Comparison of ENCODE assay signal across 8 cellular contexts in genomic region chr19:35746087-35746462, GRCh38. TPM values are rescaled to one million over a fixed set of nuclear protein-coding genes. Genes with fewer than 3 reads are reported as not detected.
DNase-seq lines count a peak whose midpoint lies in the region; ATAC-seq, FAIRE-seq and TF ChIP-seq lines count a peak whose summit lies in the region.

No MANE protein-coding gene starts in this region.

- POLR2A ChIA-PET in CD4-positive, alpha-beta memory T cell (lab: Charles Lee; ENCODE audit: partially characterized antibody): interaction anchor here (0.9 to 4.6 kb wide), 16 partner anchors 10 to 468 kb away, joined by 3 to 51 read pairs (median 4); partner anchors contain the start of genes COX6B1, HSPB6, KMT2B and POLR2I
- POLR2A ChIA-PET in Panc1 (lab: Charles Lee): interaction anchor here (0.8 to 1.2 kb wide), 3 partner anchors 13 to 77 kb away, joined by 3 read pairs; no protein-coding TSS in a partner anchor

- ATAC-seq in Panc1: no peak
- no peak for ATAC-seq in HG03025 (IDR thresholded peaks at IDR 0.05; ENCODE audit: low FRiP score, unreplicated experiment)
- no peak for ATAC-seq in HG02571 (IDR thresholded peaks at IDR 0.05; ENCODE audit: unreplicated experiment)

- H3K27ac ChIP-seq in CD4-positive, alpha-beta memory T cell (ENCODE audit: low read depth, low read length): peak overlapping the region; percentile 99
- H3K27ac ChIP-seq in Panc1 (ENCODE audit: low read length): peak overlapping the region; percentile 98
- no peak overlapping the region for H3K27ac ChIP-seq in ovary

- in situ Hi-C loops in Panc1 (cut with HindIII; ENCODE audit: low pct_unique_long_range_greater_than_20kb, low sequenced_read_pairs): no loop called here

- H3K4me1 ChIP-seq in CD4-positive, alpha-beta memory T cell (ENCODE audit: insufficient read depth, low read length): peaks cover 63% of the 10 kb centered on the region
- H3K4me1 ChIP-seq in Panc1 (ENCODE audit: control insufficient read depth, insufficient read depth, low read length): peaks cover 24% of the 10 kb centered on the region
- peaks cover 12% of the 10 kb centered on the region for H3K4me1 ChIP-seq in ovary (ENCODE audit: insufficient read depth)

- no peak for DNase-seq in CD4-positive, alpha-beta memory T cell
- DNase-seq in Panc1 (ENCODE audit: low read depth, low spot score) (no peak), epithelial cell of proximal tubule (ENCODE audit: low read depth) (no peak), ovary (no peak), GM19239 (ENCODE audit: insufficient read length, low spot score) (no peak), NCI-H146 treated with DMSO at 0.1 percent for 48 hours (lab: John Stamatoyannopoulos, UW; ENCODE audit: unreplicated experiment) (no peak)

- WGBS in ovary, 3 donors: 0 to 12% (median 4%) methylated on average over 4 of the region's 4 CpGs

- intact Hi-C loops in CD4-positive, alpha-beta memory T cell (cut with micrococcal nuclease): loop anchor here (5.0 to 10.0 kb wide), 3 partner anchors 974 to 1629 kb away; partner anchors contain the start of genes SCGB2B2, ZNF302, ZNF527 and ZNF599
- intact Hi-C loops in Panc1 (cut with micrococcal nuclease; ENCODE audit: unreplicated experiment) (no loop called here), ovary (cut with DNase I) (no loop called here)

- peak overlapping the region; percentile 87 to 91 for H3K4me3 ChIP-seq in CD4-positive, alpha-beta memory T cell (ENCODE audit: low read length in 2 of 2)
- H3K4me3 ChIP-seq in Panc1 (ENCODE audit: low read depth in 2 of 2, low read length in 2 of 2): peak overlapping the region; percentile 92 to 97
- peak overlapping the region; percentile 91 for H3K4me3 ChIP-seq in epithelial cell of proximal tubule (ENCODE audit: low read depth, low read length)
- peak overlapping the region; percentile 43 for H3K4me3 ChIP-seq in ovary

- peaks cover 32 to 67% (median 51%) of the 10 kb centered on the region in 4 donors for H3K4me1 Mint-ChIP-seq in CD4-positive, alpha-beta memory T cell

- H3K4me3 Mint-ChIP-seq in CD4-positive, alpha-beta memory T cell: peak overlapping the region; percentile 95 to 99 (median 98)

- no peaks in the 10 kb centered on the region for H3K36me3 ChIP-seq in CD4-positive, alpha-beta memory T cell (ENCODE audit: insufficient read depth, low read length)
- H3K36me3 ChIP-seq in Panc1 (ENCODE audit: control insufficient read depth, insufficient read depth, low read length) (no peaks in the 10 kb centered on the region), ovary (no peaks in the 10 kb centered on the region)

- no TSS peak for BruUV-seq in Panc1 (replicated peaks; lab: Mats Ljungman, UMichigan)

- no peaks in the 10 kb centered on the region for H3K9me3 ChIP-seq in CD4-positive, alpha-beta memory T cell (ENCODE audit: control insufficient read depth in 1 of 2, low read length in 2 of 2)
- H3K9me3 ChIP-seq in Panc1 (ENCODE audit: control insufficient read depth, insufficient read depth, low read depth, low read length) (no peaks in the 10 kb centered on the region), ovary (no peaks in the 10 kb centered on the region)

- H3K9me3 Mint-ChIP-seq in CD4-positive, alpha-beta memory T cell: no peaks in the 10 kb centered on the region

- TF ChIP-seq EP300 in ovary (IDR thresholded peaks at IDR 0.05): no peak

- FAIRE-seq in GM19239 (lab: Jason Lieb, UNC): no peak

- peak overlapping the region; percentile 98 to 100 (median 100) for H3K27ac Mint-ChIP-seq in CD4-positive, alpha-beta memory T cell

- TF ChIP-seq CTCF in Panc1 (IDR thresholded peaks at IDR 0.05) (no peak), epithelial cell of proximal tubule (conservative IDR thresholded peaks at IDR 0.05; ENCODE audit: low read depth, low read length) (no peak), ovary (IDR thresholded peaks at IDR 0.05) (no peak)

- H3K36me3 Mint-ChIP-seq in CD4-positive, alpha-beta memory T cell: peaks cover 5 to 30% of the 10 kb centered on the region in 2 donors

- TF ChIP-seq POLR2A in ovary (IDR thresholded peaks at IDR 0.05): no peak

- CTCF ChIA-PET in CD4-positive, alpha-beta memory T cell (lab: Charles Lee; ENCODE audit: partially characterized antibody): interaction anchor here (1.0 kb wide), 1 partner anchor 9 kb away, joined by 3 read pairs; no protein-coding TSS in a partner anchor
- CTCF ChIA-PET in Panc1 (lab: Charles Lee): no interaction called here

- H3K27me3 Mint-ChIP-seq in CD4-positive, alpha-beta memory T cell: no peaks in the 10 kb centered on the region

- no peaks in the 10 kb centered on the region for H3K27me3 ChIP-seq in CD4-positive, alpha-beta memory T cell (ENCODE audit: insufficient read depth, low read length)
- H3K27me3 ChIP-seq in Panc1 (ENCODE audit: control insufficient read depth, insufficient read depth, low read length): no peaks in the 10 kb centered on the region
- H3K27me3 ChIP-seq in ovary: no peaks in the 10 kb centered on the region

RNA-seq across cellular contexts. Expression of gene PSENEN, which starts 0.6 kb away (rescaled TPM):
- 10 to 100 TPM; 27.2 TPM for total RNA-seq in CD4-positive, alpha-beta memory T cell
- polyA plus RNA-seq in CD4-positive, alpha-beta memory T cell: 10 to 100 TPM; 84.6 to 89.9 TPM
- total RNA-seq in Panc1 (2021; ENCODE audit: unreplicated experiment) (169 TPM), epithelial cell of proximal tubule (49.6 and 63.7 TPM in 2 replicates), ovary (10 to 100 TPM; 23.4 to 90.4 (median 44.9) TPM)
- 94.6 TPM for polyA plus RNA-seq in Panc1 (2012; ENCODE audit: insufficient read length)
- polyA plus RNA-seq in ovary: 10 to 100 TPM; 34.0 to 44.6 TPM

RNA-seq across cellular contexts. Expression of gene U2AF1L4, which starts 0.9 kb away (rescaled TPM):
- 10 to 100 TPM; 60.5 to 65.2 TPM for total RNA-seq in CD4-positive, alpha-beta memory T cell
- 10 to 100 TPM; 48.7 to 50.9 TPM for polyA plus RNA-seq in CD4-positive, alpha-beta memory T cell
- total RNA-seq in Panc1 (2021; ENCODE audit: unreplicated experiment) (29.8 TPM), epithelial cell of proximal tubule (5.9 and 6.5 TPM in 2 replicates), ovary (10 to 100 TPM; 16.7 to 37.5 (median 25.6) TPM)
- polyA plus RNA-seq in Panc1 (2012; ENCODE audit: insufficient read length): 36.5 TPM
- 10 to 100 TPM; 16.7 to 37.7 TPM for polyA plus RNA-seq in ovary

RNA-seq across cellular contexts. Expression of gene LIN37, which starts 2.3 kb away (rescaled TPM):
- 10 to 100 TPM; 26.3 to 29.4 TPM for total RNA-seq in CD4-positive, alpha-beta memory T cell
- polyA plus RNA-seq in CD4-positive, alpha-beta memory T cell: 10 to 100 TPM in 1 of 2 donors, 1 to 10 TPM in 1; 8.3 to 13.3 TPM
- 23.5 TPM for total RNA-seq in Panc1 (2021; ENCODE audit: unreplicated experiment)
- 29.5 TPM for polyA plus RNA-seq in Panc1 (2012; ENCODE audit: insufficient read length)
- total RNA-seq in epithelial cell of proximal tubule: 12.7 and 18.9 TPM in 2 replicates
- 10 to 100 TPM; 14.5 to 25.6 (median 19.1) TPM for total RNA-seq in ovary
- polyA plus RNA-seq in ovary: 10 to 100 TPM in 1 of 2 donors, 1 to 10 TPM in 1; 9.8 to 24.1 TPM

RNA-seq across cellular contexts. Expression of gene IGFLR1, which starts 3.8 kb away (rescaled TPM):
- total RNA-seq in CD4-positive, alpha-beta memory T cell: 100 to 1,000 TPM; 119 to 124 TPM
- 10 to 100 TPM; 93.9 to 99.5 TPM for polyA plus RNA-seq in CD4-positive, alpha-beta memory T cell
- total RNA-seq in Panc1 (2021; ENCODE audit: unreplicated experiment) (12.5 TPM), epithelial cell of proximal tubule (7.9 and 15.3 TPM in 2 replicates), ovary (10 to 100 TPM in 3 of 7 donors, 1 to 10 TPM in 4; 3.6 to 12.8 (median 7.6) TPM)
- 7.4 TPM for polyA plus RNA-seq in Panc1 (2012; ENCODE audit: insufficient read length)
- 1 to 10 TPM in 1 of 2 donors, under 1 TPM in 1; 0.93 to 9.0 TPM for polyA plus RNA-seq in ovary

RNA-seq across cellular contexts. Expression of gene HSPB6, which starts 10.8 kb away (rescaled TPM):
- total RNA-seq in CD4-positive, alpha-beta memory T cell: not detected
- not detected for polyA plus RNA-seq in CD4-positive, alpha-beta memory T cell
- 0.87 TPM for total RNA-seq in Panc1 (2021; ENCODE audit: unreplicated experiment)
- polyA plus RNA-seq in Panc1 (2012; ENCODE audit: insufficient read length): 1.0 TPM
- 0.14 and 2.0 TPM in 2 replicates for total RNA-seq in epithelial cell of proximal tubule
- total RNA-seq in ovary: 100 to 1,000 TPM in 6 of 7 donors, 10 to 100 TPM in 1; 44.9 to 276 (median 232) TPM
- 100 to 1,000 TPM; 101 to 434 TPM for polyA plus RNA-seq in ovary

Comparison
In these comparisons a context has a peak if more than half of its experiments do, and no peak if none do; other contexts are left out.
1. H3K27ac ChIP-seq: peak in CD4-positive, alpha-beta memory T cell (single experiment) and Panc1 (single experiment); none in ovary (0 of 2).
2. H3K4me3 ChIP-seq: peak in every context shown above with its lines; median percentile 94 in Panc1; 91 in epithelial cell of proximal tubule; 89 in CD4-positive, alpha-beta memory T cell; 43 in ovary.